ENCODE assay signal across 8 cellular contexts in genomic region chr7:130486114-130486962, GRCh38. TPM values are rescaled to one million over a fixed set of nuclear protein-coding genes. Genes with fewer than 3 reads are reported as not detected.
DNase-seq lines count a peak whose midpoint lies in the region; ATAC-seq, FAIRE-seq and TF ChIP-seq lines count a peak whose summit lies in the region.

No MANE protein-coding gene starts in this region.

- H3K79me2 ChIP-seq in H1 (ENCODE audit: control insufficient read depth in 1 of 2, insufficient read depth in 2 of 2, low read length in 2 of 2): peaks cover 0 to 41% of the 10 kb centered on the region in 2 experiments; a peak in 2 of 4 replicates

- POLR2A ChIA-PET in H1 (lab: Charles Lee; ENCODE audit: partially characterized antibody): interaction anchor here (0.5 to 2.4 kb wide), 11 partner anchors 10 to 345 kb away, joined by 3 to 12 read pairs (median 4); partner anchors contain the start of genes CEP41 and TMEM209

- peak overlapping the region; percentile 87 to 91 for H3K4me3 Mint-ChIP-seq in stimulated activated naive B cell treated with anti-CD40 and anti-IgM and Interleukin-4, amounts not matched to agents 10 μg/mL and 1 μg/mL and 100 μg/mL, for 72 hours

- peak overlapping the region; percentile 88; the same call in 1 of the 2 replicates for H2BK15ac ChIP-seq in H1 (ENCODE audit: low read length)

- H2BK20ac ChIP-seq in H1 (ENCODE audit: low read length): no peak overlapping the region

- peak; percentile 68 to 73 for TF ChIP-seq RAD21 in H1 (IDR thresholded peaks at IDR 0.05 in 1 of 2, conservative IDR thresholded peaks at IDR 0.05 in 1 of 2; ENCODE audit: low read depth in 2 of 2, low read length in 2 of 2)

- no peak for FAIRE-seq in H1 (lab: Jason Lieb, UNC)

- peaks cover 37 to 50% of the 10 kb centered on the region in 2 donors for H3K27me3 Mint-ChIP-seq in stimulated activated naive B cell treated with anti-CD40 and anti-IgM and Interleukin-4, amounts not matched to agents 10 μg/mL and 1 μg/mL and 100 μg/mL, for 72 hours

- H4K5ac ChIP-seq in H1 (ENCODE audit: insufficient read length, low read depth, low read length): peak overlapping the region; percentile 67

- no peak overlapping the region for H3K14ac ChIP-seq in H1 (ENCODE audit: insufficient read length)

- H4K20me1 ChIP-seq in H1 (replicated peaks in 1 of 2; ENCODE audit: control insufficient read depth in 1 of 2, insufficient read depth in 2 of 2, low read length in 2 of 2): no peaks in the 10 kb centered on the region

- in situ Hi-C loops in ACHN (cut with HindIII; ENCODE audit: low pct_ligation_motif_present, low pct_unique_long_range_greater_than_20kb, low sequenced_read_pairs): no loop called here

- peak overlapping the region; percentile 98 for H4K8ac ChIP-seq in H1 (ENCODE audit: extremely low read depth, insufficient read depth, low read length)

- ATAC-seq in GM19397 (IDR thresholded peaks at IDR 0.05; ENCODE audit: unreplicated experiment): peak; percentile 54
- peak; percentile 87 to 89 for ATAC-seq in stimulated activated naive B cell treated with anti-CD40 and anti-IgM and Interleukin-4, amounts not matched to agents 10 μg/mL and 1 μg/mL and 100 μg/mL, for 72 hours (replicated peaks)
- no peak for ATAC-seq in GM21528 (IDR thresholded peaks at IDR 0.05; ENCODE audit: low FRiP score, unreplicated experiment)

- peak overlapping the region; percentile 54; the same call in 1 of the 2 replicates for H2AFZ ChIP-seq in H1 (ENCODE audit: low read length)

- H3K9ac ChIP-seq in H1 (replicated peaks in 1 of 4; ENCODE audit: extremely low read depth in 1 of 4, low read depth in 3 of 4, low read length in 3 of 4): peak overlapping the region; percentile 59 to 84 (median 78)

- H3K79me1 ChIP-seq in H1 (ENCODE audit: low read depth, low read length): peaks cover 4% of the 10 kb centered on the region; the same call in 1 of the 2 replicates

- DNase-seq in ACHN (peak; percentile 75), NCI-H345 (lab: John Stamatoyannopoulos, UW) (peak; percentile 92), H1 (ENCODE audit: low read depth in 1 of 2, low spot score in 2 of 2) (peak; percentile 87 to 94), mucosa of gallbladder (ENCODE audit: low spot score) (peak; percentile 64)
- peak; percentile 23 to 32 (median 24) for DNase-seq in activated CD8-positive, alpha-beta memory T cell treated with anti-CD3 and anti-CD28 coated beads for 48 hours (ENCODE audit: low read depth in 2 of 3, low spot score in 2 of 3)
- peak; percentile 60 for DNase-seq in stimulated activated naive B cell treated with anti-CD40 and anti-IgM and Interleukin-4, amounts not matched to agents 10 μg/mL and 1 μg/mL and 100 μg/mL, for 72 hours

- peaks cover 0 to 10% (median 5%) of the 10 kb centered on the region in 4 experiments; a peak in 6 of 7 replicates for H3K4me1 ChIP-seq in H1 (replicated peaks in 1 of 4; ENCODE audit: control insufficient read depth in 3 of 4, insufficient read depth in 4 of 4, low read length in 3 of 4)

- CTCF ChIA-PET in H1 (lab: Charles Lee; ENCODE audit: partially characterized antibody): interaction anchor here (0.6 to 4.5 kb wide), 12 partner anchors 10 to 284 kb away, joined by 3 to 19 read pairs (median 3); no protein-coding TSS in a partner anchor

- H3K23ac ChIP-seq in H1 (ENCODE audit: insufficient read length): no peak overlapping the region

- peaks cover 0 to 11% (median 0%) of the 10 kb centered on the region in 4 experiments; a peak in 2 of 8 replicates for H3K36me3 ChIP-seq in H1 (ENCODE audit: control insufficient read depth in 2 of 4, insufficient read depth in 4 of 4, low read length in 3 of 4)

- peak in 1 of 2 experiments; percentile 38; a peak in 1 of 3 replicates for TF ChIP-seq EP300 in H1 (IDR thresholded peaks at IDR 0.05; ENCODE audit: borderline replicate concordance in 1 of 2, low read depth in 2 of 2, low read length in 2 of 2)

- peak overlapping the region; percentile 91 for H2BK5ac ChIP-seq in H1 (ENCODE audit: low read depth, low read length)

- peak overlapping the region; percentile 78; the same call in 1 of the 2 replicates for H2BK12ac ChIP-seq in H1 (ENCODE audit: low read depth, low read length)

- peak overlapping the region; percentile 58 to 85 (median 74) for H3K4me3 ChIP-seq in H1 (ENCODE audit: extremely low read depth in 1 of 4, insufficient read depth in 2 of 4, low read depth in 3 of 4, low read length in 4 of 4)

- peak; percentile 78 to 89 (median 82) for TF ChIP-seq CTCF in H1 (IDR thresholded peaks at IDR 0.05; ENCODE audit: control extremely low read depth in 1 of 3, insufficient read depth in 1 of 3, low read depth in 1 of 3, low read length in 3 of 3)

- H3K27ac Mint-ChIP-seq in stimulated activated naive B cell treated with anti-CD40 and anti-IgM and Interleukin-4, amounts not matched to agents 10 μg/mL and 1 μg/mL and 100 μg/mL, for 72 hours: peak overlapping the region; percentile 89

- peak overlapping the region; percentile 98 for H3K18ac ChIP-seq in H1 (ENCODE audit: extremely low read depth, low read length)

- peak overlapping the region; percentile 75 for H4K91ac ChIP-seq in H1 (replicated peaks; ENCODE audit: insufficient read length, low read length)

- H3K36me3 Mint-ChIP-seq in stimulated activated naive B cell treated with anti-CD40 and anti-IgM and Interleukin-4, amounts not matched to agents 10 μg/mL and 1 μg/mL and 100 μg/mL, for 72 hours: no peaks in the 10 kb centered on the region

- H2BK120ac ChIP-seq in H1 (replicated peaks; ENCODE audit: low read depth, low read length): no peak overlapping the region

- TF ChIP-seq POLR2A in H1 (IDR thresholded peaks at IDR 0.05; ENCODE audit: control extremely low read depth in 1 of 2, low read depth in 2 of 2, low read length in 2 of 2): peak in 1 of 2 experiments; percentile 78; a peak in 2 of 3 replicates

- H3K4me1 Mint-ChIP-seq in stimulated activated naive B cell treated with anti-CD40 and anti-IgM and Interleukin-4, amounts not matched to agents 10 μg/mL and 1 μg/mL and 100 μg/mL, for 72 hours: peaks cover 23 to 35% of the 10 kb centered on the region in 2 donors

- peaks cover 0 to 4% (median 0%) of the 10 kb centered on the region in 4 experiments; a peak in 2 of 7 replicates for H3K27me3 ChIP-seq in H1 (replicated peaks in 1 of 4; ENCODE audit: control insufficient read depth in 3 of 4, extremely low read depth in 1 of 4, insufficient read depth in 3 of 4, low read length in 3 of 4)

- H3K27ac ChIP-seq in H1 (ENCODE audit: low read depth, low read length): no peak overlapping the region; the same call in 1 of the 2 replicates

- H3K9me3 ChIP-seq in H1 (ENCODE audit: insufficient read depth in 2 of 2, low read depth in 1 of 2, low read length in 1 of 2): peaks cover 0 to 3% of the 10 kb centered on the region in 2 experiments; a peak in 1 of 4 replicates

- WGBS in H1 (ENCODE audit: extremely low coverage in 1 of 2, insufficient coverage in 1 of 2, insufficient read length in 1 of 2, insufficient replicate concordance in 2 of 2, low coverage in 1 of 2, low lambda C conversion rate in 2 of 2, missing lambda C conversion rate in 1 of 2), 2 experiments: 2% methylated on average over 57 of the region's 69 CpGs; no CpG with 5 or more reads in 1 of the 2 experiments

- peak overlapping the region; percentile 87 to 90 for H3K4me2 ChIP-seq in H1 (ENCODE audit: insufficient read depth in 1 of 2, low read depth in 2 of 2, low read length in 2 of 2)

- peak overlapping the region; percentile 94 for H3K4ac ChIP-seq in H1 (replicated peaks; ENCODE audit: insufficient read length, low read depth, low read length)

- H3K9me3 Mint-ChIP-seq in stimulated activated naive B cell treated with anti-CD40 and anti-IgM and Interleukin-4, amounts not matched to agents 10 μg/mL and 1 μg/mL and 100 μg/mL, for 72 hours: no peaks in the 10 kb centered on the region

- peak overlapping the region; percentile 60 for H3K56ac ChIP-seq in H1 (replicated peaks; ENCODE audit: insufficient read length, low read depth, low read length)

- H3K23me2 ChIP-seq in H1 (ENCODE audit: low read depth, low read length): peaks cover 9% of the 10 kb centered on the region

- no peak overlapping the region for H2AK5ac ChIP-seq in H1 (ENCODE audit: low read depth, low read length)

TF ChIP-seq in H1, 55 proteins besides CTCF, POLR2A, EP300 and RAD21 (continues in another document):
- TF ChIP-seq KDM1A (IDR thresholded peaks at IDR 0.05; ENCODE audit: borderline replicate concordance, low read length) (no peak), KDM5A (IDR thresholded peaks at IDR 0.05; ENCODE audit: low read length) (no peak), GABPA (IDR thresholded peaks at IDR 0.05; ENCODE audit: borderline replicate concordance, insufficient read depth, low read length) (no peak), RXRA (IDR thresholded peaks at IDR 0.05; ENCODE audit: insufficient read depth, low read depth, low read length) (no peak), CEBPB (IDR thresholded peaks at IDR 0.05; ENCODE audit: low read depth, low read length) (no peak), RFX5 (IDR thresholded peaks at IDR 0.05; ENCODE audit: borderline replicate concordance, low read depth, low read length) (no peak), SP2 (IDR thresholded peaks at IDR 0.05; ENCODE audit: low read length) (peak; percentile 67; the same call in 1 of the 2 replicates), CREB1 (IDR thresholded peaks at IDR 0.05) (peak; percentile 80), KDM4A (IDR thresholded peaks at IDR 0.05; ENCODE audit: low read depth, low read length, severe bottlenecking) (peak; percentile 94), SP1 (IDR thresholded peaks at IDR 0.05; ENCODE audit: low read depth, low read length) (no peak)

RNA-seq across cellular contexts. Expression of gene MEST, which starts 5.5 kb away (rescaled TPM):
- total RNA-seq in H1 (2021; fragmentation: NEBNext Ultra II Directional; extraction: Animal tissue kit (Norgen Biotek cat#: 25700)): 269 and 283 TPM in 2 replicates
- 152 and 176 TPM in 2 replicates for polyA plus RNA-seq in H1 (2011; rRNA removed)
- 145 TPM for polyA plus RNA-seq in H1 (2011; cell fraction: cytosol; rRNA removed)
- polyA plus RNA-seq in H1 (2011; cell fraction: nucleus; rRNA removed): 106 TPM
- polyA plus RNA-seq in H1 (2012, experiment 1 of 2): 142 to 251 TPM (median 183 TPM) in 4 replicates
- 36.0 TPM for polyA plus RNA-seq in H1 (2012, experiment 2 of 2)
- 137 TPM for polyA plus RNA-seq in H1 (2013, experiment 1 of 2)
- polyA plus RNA-seq in H1 (2013, experiment 2 of 2): 152 TPM
- polyA minus RNA-seq in H1 (2011; rRNA and poly(A)+ RNA removed): 452 and 550 TPM in 2 replicates
- 148 TPM for polyA minus RNA-seq in H1 (2011; cell fraction: cytosol; rRNA and poly(A)+ RNA removed)
- 213 TPM for polyA minus RNA-seq in H1 (2011; cell fraction: nucleus; rRNA and poly(A)+ RNA removed)
- 18.6 TPM for total RNA-seq in mucosa of gallbladder

RNA-seq across cellular contexts. Expression of gene CEP41, which starts 45.5 kb away (rescaled TPM):
- total RNA-seq in H1 (2021; fragmentation: NEBNext Ultra II Directional; extraction: Animal tissue kit (Norgen Biotek cat#: 25700)): 12.8 and 13.3 TPM in 2 replicates
- polyA plus RNA-seq in H1 (2011; rRNA removed): 8.2 and 9.3 TPM in 2 replicates
- 10.5 TPM for polyA plus RNA-seq in H1 (2011; cell fraction: cytosol; rRNA removed)
- 9.2 TPM for polyA plus RNA-seq in H1 (2011; cell fraction: nucleus; rRNA removed)
- 9.1 to 11.0 TPM (median 10.1 TPM) in 4 replicates for polyA plus RNA-seq in H1 (2012, experiment 1 of 2)
- 2.8 TPM for polyA plus RNA-seq in H1 (2012, experiment 2 of 2)
- polyA plus RNA-seq in H1 (2013, experiment 1 of 2): 10.7 TPM
- polyA plus RNA-seq in H1 (2013, experiment 2 of 2): 11.5 TPM
- 13.1 and 18.0 TPM in 2 replicates for polyA minus RNA-seq in H1 (2011; rRNA and poly(A)+ RNA removed)
- 10.3 TPM for polyA minus RNA-seq in H1 (2011; cell fraction: cytosol; rRNA and poly(A)+ RNA removed)
- polyA minus RNA-seq in H1 (2011; cell fraction: nucleus; rRNA and poly(A)+ RNA removed): 11.0 TPM
- 15.7 TPM for total RNA-seq in mucosa of gallbladder

Comparison
In these comparisons a context has a peak if more than half of its experiments do, and no peak if none do; other contexts are left out.
1. DNase-seq: peak in every context shown above with its lines; median percentile 92 in NCI-H345; 90 in H1; 75 in ACHN; 64 in mucosa of gallbladder; 60 in stimulated activated naive B cell treated with anti-CD40 and anti-IgM and Interleukin-4, amounts not matched to agents 10 μg/mL and 1 μg/mL and 100 μg/mL, for 72 hours; 24 in activated CD8-positive, alpha-beta memory T cell treated with anti-CD3 and anti-CD28 coated beads for 48 hours.
2. RNA of gene MEST, which starts 5.5 kb away (total RNA-seq): 269 to 283 TPM in H1; 18.6 TPM in mucosa of gallbladder (single experiment); every median in the first group is over 10 times any median in the second.